Comparison of ENCODE assay signal across 1 cellular context in the genomic region with DNA sequence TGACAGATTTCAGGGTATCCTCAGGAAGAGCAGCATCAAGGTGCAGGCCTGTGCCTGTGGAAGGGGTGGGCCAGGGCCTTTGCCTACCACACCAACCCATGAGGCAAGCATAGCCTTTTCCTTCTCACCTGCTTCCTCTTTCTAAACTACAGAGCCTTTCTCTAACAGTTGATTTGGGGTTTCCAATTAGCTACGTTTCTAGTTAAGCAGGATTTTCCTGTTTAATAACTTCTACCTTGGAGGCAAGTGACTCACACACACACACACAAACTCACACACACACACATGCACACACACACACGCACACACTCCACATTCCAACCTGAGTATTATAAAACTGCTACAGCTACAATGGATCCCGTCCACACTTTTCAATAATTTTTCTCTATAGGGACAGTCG.
TF ChIP-seq lines count a peak whose summit lies in the region.

No MANE protein-coding gene starts in this region.

TF ChIP-seq in H1, 55 proteins besides CTCF, POLR2A, EP300 and RAD21 (continued from another document):
- no peak for TF ChIP-seq EZH2 (IDR thresholded peaks at IDR 0.05; ENCODE audit: low read depth, low read length, severe bottlenecking)
- no peak for TF ChIP-seq TAF1 (IDR thresholded peaks at IDR 0.05; ENCODE audit: low read depth, low read length)
- no peak for TF ChIP-seq YY1 (IDR thresholded peaks at IDR 0.05; ENCODE audit: low read depth, low read length)
